In genomic region chr4:186587416-186588018, GRCh38 we compare ENCODE assay signal across 8 cellular contexts. TPM values are rescaled to one million over a fixed set of nuclear protein-coding genes. Genes with fewer than 3 reads are reported as not detected.
A peak's percentile ranks its signal among the peaks of the same experiment; 100 is the strongest.
DNase-seq lines count a peak whose midpoint lies in the region; ATAC-seq, FAIRE-seq and TF ChIP-seq lines count a peak whose summit lies in the region.

No MANE protein-coding gene starts in this region.

- H3K9me3 ChIP-seq in DND-41 (ENCODE audit: insufficient read depth, low read length, severe bottlenecking) (no peaks in the 10 kb centered on the region), right lobe of liver (no peaks in the 10 kb centered on the region)

- H3K27me3 ChIP-seq in DND-41 (ENCODE audit: insufficient read depth, low read length, poor library complexity) (no peaks in the 10 kb centered on the region), right lobe of liver (no peaks in the 10 kb centered on the region)

- no peaks in the 10 kb centered on the region for H3K36me3 ChIP-seq in DND-41 (ENCODE audit: insufficient read depth, low read length)
- peaks cover 0 to 3% (median 0%) of the 10 kb centered on the region in 4 donors for H3K36me3 ChIP-seq in right lobe of liver

- no peaks in the 10 kb centered on the region for H3K79me2 ChIP-seq in DND-41 (ENCODE audit: insufficient read depth, low read length)

- DNase-seq in DND-41, result peak; percentile 52
- DNase-seq in activated CD4-positive, CD25-positive, alpha-beta regulatory T cell treated with anti-CD3 and anti-CD28 coated beads, Interleukin-2, amount 50 U/mL, for 16 hours (ENCODE audit: low read depth, low spot score), result peak; percentile 23
- peak; percentile 65 to 70 (median 68) for DNase-seq in right lobe of liver
- DNase-seq in stimulated activated CD8-positive, alpha-beta memory T cell treated with anti-CD3 and anti-CD28 coated beads, Interleukin-12 subunit alpha, Interleukin-12 subunit beta, amount 100 ng/mL, for 4 hours (ENCODE audit: low read depth), result peak; percentile 4
- DNase-seq in middle frontal gyrus (ENCODE audit: extremely low spot score, low spot score), result no peak

- FAIRE-seq in colon (lab: Jason Lieb, UNC), result peak; percentile 75

- H3K9ac ChIP-seq in DND-41 (ENCODE audit: low read depth, low read length), result no peak overlapping the region

- peak; percentile 81 for TF ChIP-seq CTCF in DND-41 (IDR thresholded peaks at IDR 0.05; ENCODE audit: borderline replicate concordance, extremely low read depth, low read length, poor library complexity, severe bottlenecking)
- peak; percentile 71 to 93 (median 93) for TF ChIP-seq CTCF in right lobe of liver (IDR thresholded peaks at IDR 0.05)

- H3K4me2 ChIP-seq in DND-41 (ENCODE audit: insufficient read depth, low read length), result no peak overlapping the region

- peak; percentile 74 for TF ChIP-seq RAD21 in Ishikawa (IDR thresholded peaks at IDR 0.05; ENCODE audit: low read depth)

- TF ChIP-seq POLR2A in right lobe of liver (IDR thresholded peaks at IDR 0.05), result no peak

- no peak overlapping the region for H2AFZ ChIP-seq in DND-41 (ENCODE audit: low read depth, low read length)

- H3K4me3 ChIP-seq in DND-41 (ENCODE audit: low read depth in 1 of 2, low read length in 2 of 2) (no peak overlapping the region), right lobe of liver (no peak overlapping the region)

- intact Hi-C loops in right lobe of liver (cut with DNase I), result loop anchor here (10.0 kb wide), 1 partner anchor 293 kb away; no protein-coding TSS in a partner anchor

- H4K20me1 ChIP-seq in DND-41 (ENCODE audit: insufficient read depth, low read length), result no peaks in the 10 kb centered on the region

- TF ChIP-seq EP300 in Ishikawa (IDR thresholded peaks at IDR 0.05; ENCODE audit: borderline replicate concordance), result no peak

- no peaks in the 10 kb centered on the region for H3K4me1 ChIP-seq in DND-41 (ENCODE audit: insufficient read depth, low read length)
- no peaks in the 10 kb centered on the region for H3K4me1 ChIP-seq in right lobe of liver

- no peak overlapping the region for H3K27ac ChIP-seq in DND-41 (ENCODE audit: low read length)
- no peak overlapping the region for H3K27ac ChIP-seq in right lobe of liver

- 14% methylated on average over 4 of the region's 4 CpGs for WGBS in right lobe of liver (ENCODE audit: insufficient coverage, low coverage, low lambda C conversion rate, missing lambda C conversion rate)

- ATAC-seq in DND-41 (ENCODE audit: insufficient read depth, low read depth) (peak; percentile 63; the same call in 1 of the 3 replicates), GM19438 (IDR thresholded peaks at IDR 0.05; ENCODE audit: low read depth, unreplicated experiment) (peak; percentile 60), right lobe of liver (peak; percentile 80 to 87 (median 84))

TF ChIP-seq in Ishikawa, 13 proteins besides CTCF, POLR2A, EP300 and RAD21:
- no peak for TF ChIP-seq MAX (IDR thresholded peaks at IDR 0.05)
- no peak for TF ChIP-seq USF1 (IDR thresholded peaks at IDR 0.05)
- no peak for TF ChIP-seq EGR1 (IDR thresholded peaks at IDR 0.05)
- no peak for TF ChIP-seq TCF12 (IDR thresholded peaks at IDR 0.05; ENCODE audit: low read depth)
- no peak for TF ChIP-seq CREB1 (IDR thresholded peaks at IDR 0.05; ENCODE audit: low read depth)
- no peak for TF ChIP-seq TAF1 (IDR thresholded peaks at IDR 0.05; ENCODE audit: low read depth)
- TF ChIP-seq TEAD4 (IDR thresholded peaks at IDR 0.05), result no peak
- no peak for TF ChIP-seq FOXM1 (IDR thresholded peaks at IDR 0.05; ENCODE audit: borderline replicate concordance, low read depth)
- TF ChIP-seq NFIC (IDR thresholded peaks at IDR 0.05), result no peak
- no peak for TF ChIP-seq CEBPB (IDR thresholded peaks at IDR 0.05)
- TF ChIP-seq REST (IDR thresholded peaks at IDR 0.05; ENCODE audit: low read depth), result no peak
- TF ChIP-seq YY1 (IDR thresholded peaks at IDR 0.05; ENCODE audit: low read depth), result no peak
- TF ChIP-seq ZBTB7A (IDR thresholded peaks at IDR 0.05; ENCODE audit: low read depth), result no peak

RNA-seq across cellular contexts. Expression of gene MTNR1A, which starts 32.1 kb away (rescaled TPM):
- under 1 TPM in 1 of 6 experiments, not detected in 5; 0.18 TPM for total RNA-seq in right lobe of liver
